Comparison of ENCODE assay signal across 24 cellular contexts in genomic region chr2:234635284-234635683, GRCh38.
DNase-seq lines count a peak whose midpoint lies in the region; ATAC-seq and TF ChIP-seq lines count a peak whose summit lies in the region.
"Had no signal": no experiment of that assay in that cellular context is flagged by ENCODE, and none has a peak within 500 bp of the region (broad histone marks: within the 10 kb centered on the region; RNA-seq: fewer than 3 reads in every experiment).

No MANE protein-coding gene starts in this region.

- H3K4me1 ChIP-seq in left ventricle myocardium inferior (no peaks in the 10 kb centered on the region), heart right ventricle (peaks cover 0 to 6% (median 0%) of the 10 kb centered on the region in 9 donors), adipocyte (ENCODE audit: control insufficient read depth, insufficient read depth, low read length) (no peaks in the 10 kb centered on the region)
- H3K4me1 ChIP-seq: body of pancreas, uterus had no signal

- intact Hi-C loops in left ventricle myocardium inferior (cut with micrococcal nuclease): no loop called here
- intact Hi-C loops in heart right ventricle (cut with DNase I): no loop called here
- intact Hi-C loops in dorsolateral prefrontal cortex (cut with DNase I): no loop called here

- H3K4me3 ChIP-seq in left ventricle myocardium inferior: no peak overlapping the region
- no peak overlapping the region for H3K4me3 ChIP-seq in heart right ventricle
- H3K4me3 ChIP-seq in adipocyte (ENCODE audit: low read length): no peak overlapping the region
- no peak overlapping the region for H3K4me3 ChIP-seq in foreskin fibroblast (ENCODE audit: low read depth in 1 of 2, low read length in 2 of 2)
- H3K4me3 ChIP-seq in dorsolateral prefrontal cortex: no peak overlapping the region
- H3K4me3 ChIP-seq: body of pancreas, coronary artery, ovary, sigmoid colon, suprapubic skin, uterus had no signal

- no peak for ATAC-seq in heart right ventricle
- ATAC-seq: activated T-helper 17 cell treated with anti-CD3 and anti-CD28 coated beads, Interleukin-2, amount 50 U/mL, for 72 hours; body of pancreas; naive thymus-derived CD4-positive, alpha-beta T cell; stimulated activated effector memory CD8-positive, alpha-beta T cell treated with anti-CD3 and anti-CD28 coated beads, Interleukin-12 subunit alpha, Interleukin-12 subunit beta, amount 100 ng/mL, for 72 hours had no signal

- peak; percentile 37 for TF ChIP-seq CTCF in left ventricle myocardium inferior (IDR thresholded peaks at IDR 0.05; ENCODE audit: borderline replicate concordance)
- peak in 3 of 9 donors; percentile 14 to 34 (median 25) for TF ChIP-seq CTCF in heart right ventricle (IDR thresholded peaks at IDR 0.05)
- TF ChIP-seq CTCF in foreskin fibroblast (IDR thresholded peaks at IDR 0.05; ENCODE audit: low read depth, low read length): peak; percentile 39
- TF ChIP-seq CTCF in dorsolateral prefrontal cortex (IDR thresholded peaks at IDR 0.05 in 54 of 56, conservative IDR thresholded peaks at IDR 0.05 in 2 of 56; ENCODE audit: low read depth in 1 of 56, partially characterized antibody in 56 of 56): peak in 8 of 56 donors; percentile 9 to 21 (median 12)

- no peak overlapping the region for H3K27ac ChIP-seq in left ventricle myocardium inferior (replicated peaks)
- no peak overlapping the region for H3K27ac ChIP-seq in heart right ventricle
- H3K27ac ChIP-seq in dorsolateral prefrontal cortex: no peak overlapping the region
- H3K27ac ChIP-seq: body of pancreas, coronary artery, ovary, sigmoid colon, suprapubic skin, uterus had no signal

- H3K27me3 ChIP-seq in left ventricle myocardium inferior (ENCODE audit: low read depth) (peaks cover 37% of the 10 kb centered on the region), heart right ventricle (peaks cover 0 to 13% (median 10%) of the 10 kb centered on the region in 7 donors), adipocyte (replicated peaks; ENCODE audit: control insufficient read depth, insufficient read depth, low read length) (no peaks in the 10 kb centered on the region), dorsolateral prefrontal cortex (peaks cover 0 to 6% (median 0%) of the 10 kb centered on the region in 45 donors)
- H3K27me3 ChIP-seq: body of pancreas, ovary, sigmoid colon, uterus had no signal

- H3K9me3 ChIP-seq in left ventricle myocardium inferior (replicated peaks): no peaks in the 10 kb centered on the region
- no peaks in the 10 kb centered on the region for H3K9me3 ChIP-seq in heart right ventricle
- H3K9me3 ChIP-seq in adipocyte (ENCODE audit: control insufficient read depth, low read length): peaks cover 4% of the 10 kb centered on the region
- H3K9me3 ChIP-seq: body of pancreas, ovary, sigmoid colon, suprapubic skin, uterus had no signal

- DNase-seq in left ventricle myocardium inferior (no peak), heart right ventricle (no peak), adipocyte (ENCODE audit: low read depth) (peak; percentile 13), foreskin fibroblast (peak in 1 of 2 donors; percentile 30), dorsolateral prefrontal cortex (no peak), T-helper 1 cell (no peak), activated T-cell treated with anti-CD3 and anti-CD28 coated beads for 4 hours (no peak), OCI-M2 (lab: John Stamatoyannopoulos, UW; ENCODE audit: unreplicated experiment) (no peak)
- DNase-seq: activated CD4-positive, alpha-beta T cell treated with anti-CD3 and anti-CD28 coated beads for 48 hours; activated naive CD8-positive, alpha-beta T cell treated with anti-CD3 and anti-CD28 coated beads for 36 hours; body of pancreas; CD4-positive, alpha-beta memory T cell; DND-41; H9; naive thymus-derived CD4-positive, alpha-beta T cell; NCI-H2081 treated with DMSO at 0.1 percent for 48 hours; ovary; RPMI8226; sigmoid colon; uterus had no signal

- no peak overlapping the region for H3K9ac ChIP-seq in adipocyte (ENCODE audit: low read length)

- H3K36me3 ChIP-seq in left ventricle myocardium inferior (no peaks in the 10 kb centered on the region), heart right ventricle (no peaks in the 10 kb centered on the region), adipocyte (ENCODE audit: control insufficient read depth, insufficient read depth, low read length, severe bottlenecking) (no peaks in the 10 kb centered on the region)
- H3K36me3 ChIP-seq: ovary, sigmoid colon, suprapubic skin, uterus had no signal

- 75 to 89% methylated on average over 1 of the region's 1 CpG for WGBS in heart right ventricle, 2 donors
